In the genomic region with DNA sequence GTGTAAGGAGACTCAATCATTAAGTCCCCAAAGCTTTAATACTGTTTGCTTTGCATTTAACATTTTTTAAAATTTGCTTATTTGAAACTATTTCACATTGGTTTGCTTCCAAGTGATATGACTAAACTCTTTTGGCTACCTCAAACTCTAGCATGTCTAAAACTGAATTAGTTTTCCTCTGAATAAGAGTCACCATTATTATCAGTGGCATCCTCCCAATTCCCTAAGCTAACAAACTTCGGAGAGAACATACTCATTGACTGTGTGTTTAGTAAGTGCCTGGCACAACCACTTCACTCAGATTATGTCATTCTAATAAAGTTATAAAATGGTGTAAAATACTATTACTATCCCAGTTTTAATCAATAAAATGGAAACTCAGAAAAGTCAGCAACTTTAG, we compare ENCODE assay signal across 11 cellular contexts. TPM values are rescaled to one million over a fixed set of nuclear protein-coding genes. Genes with fewer than 3 reads are reported as not detected.
DNase-seq lines count a peak whose midpoint lies in the region; ATAC-seq and TF ChIP-seq lines count a peak whose summit lies in the region.
"Had no signal": no experiment of that assay in that cellular context is flagged by ENCODE, and none has a peak within 500 bp of the region (broad histone marks: within the 10 kb centered on the region; RNA-seq: fewer than 3 reads in every experiment).

No MANE protein-coding gene starts in this region.

- WGBS in heart left ventricle, 4 donors = 7 to 31% (median 13%) methylated on average over 1 of the region's 1 CpG

- H3K4me3 ChIP-seq in astrocyte of the spinal cord (ENCODE audit: low read depth, low read length) (no peak overlapping the region), heart left ventricle (no peak overlapping the region), subcutaneous abdominal adipose tissue (ENCODE audit: low read depth in 1 of 5, low read length in 5 of 5) (no peak overlapping the region)

- H3K4me1 ChIP-seq in heart left ventricle (peaks cover 19 to 54% (median 39%) of the 10 kb centered on the region in 12 donors), subcutaneous abdominal adipose tissue (ENCODE audit: control insufficient read depth in 5 of 5, insufficient read depth in 5 of 5, low read length in 5 of 5) (peaks cover 6 to 58% (median 28%) of the 10 kb centered on the region in 5 donors)

- H3K27ac ChIP-seq in heart left ventricle = peak overlapping the region; percentile 3 to 72 (median 38)
- H3K27ac ChIP-seq in subcutaneous abdominal adipose tissue (ENCODE audit: low read depth, low read length) = peak overlapping the region; percentile 70

- peak; percentile 23 to 73 (median 56) for ATAC-seq in heart left ventricle

- H3K27me3 Mint-ChIP-seq in activated naive CD4-positive, alpha-beta T cell treated with anti-CD3 and anti-CD28 coated beads for 36 hours (ENCODE audit: low read depth) = no peaks in the 10 kb centered on the region
- H3K27me3 Mint-ChIP-seq: IgD-negative memory B cell had no signal

- peaks cover 7% of the 10 kb centered on the region for H3K36me3 Mint-ChIP-seq in activated naive CD4-positive, alpha-beta T cell treated with anti-CD3 and anti-CD28 coated beads for 36 hours (ENCODE audit: low read depth)

- TF ChIP-seq CTCF in astrocyte of the spinal cord (IDR thresholded peaks at IDR 0.05; ENCODE audit: low read depth, low read length) = no peak
- TF ChIP-seq CTCF in heart left ventricle (IDR thresholded peaks at IDR 0.05) = no peak

- H3K9ac ChIP-seq in subcutaneous abdominal adipose tissue (ENCODE audit: low read length in 5 of 5) = no peak overlapping the region

- DNase-seq in ELR (ENCODE audit: low read depth) = peak; percentile 52
- peak; percentile 90 for DNase-seq in astrocyte of the spinal cord (ENCODE audit: low read depth, low spot score)
- DNase-seq in heart left ventricle = no peak
- no peak for DNase-seq in SIG-M5 treated with dmso at 0.1 percent for 504 hours (lab: John Stamatoyannopoulos, UW; ENCODE audit: unreplicated experiment)
- DNase-seq in activated CD4-positive, alpha-beta T cell treated with anti-CD3 and anti-CD28 coated beads, Interleukin-2, amount 50 U/mL, for 48 hours = no peak
- DNase-seq in activated naive CD4-positive, alpha-beta T cell treated with anti-CD3 and anti-CD28 coated beads for 36 hours = no peak
- DNase-seq in ecto neural progenitor cell (ENCODE audit: low spot score) = no peak
- DNase-seq: activated gamma-delta T cell, COR-L47 had no signal

- in situ Hi-C loops in astrocyte of the spinal cord (cut with HindIII; ENCODE audit: low sequenced_read_pairs) = no loop called here

- H3K36me3 ChIP-seq in heart left ventricle = peaks cover 0 to 86% (median 65%) of the 10 kb centered on the region in 9 donors
- peaks cover 14 to 47% (median 41%) of the 10 kb centered on the region in 5 donors for H3K36me3 ChIP-seq in subcutaneous abdominal adipose tissue (ENCODE audit: control insufficient read depth in 5 of 5, insufficient read depth in 5 of 5, low read length in 5 of 5)

- H3K27me3 ChIP-seq in heart left ventricle = no peaks in the 10 kb centered on the region
- H3K27me3 ChIP-seq in subcutaneous abdominal adipose tissue (ENCODE audit: control insufficient read depth in 5 of 5, insufficient read depth in 4 of 5, low read length in 5 of 5) = no peaks in the 10 kb centered on the region

- H3K4me3 Mint-ChIP-seq in activated naive CD4-positive, alpha-beta T cell treated with anti-CD3 and anti-CD28 coated beads for 36 hours = no peak overlapping the region
- H3K4me3 Mint-ChIP-seq: IgD-negative memory B cell had no signal

- H3K9me3 Mint-ChIP-seq in activated naive CD4-positive, alpha-beta T cell treated with anti-CD3 and anti-CD28 coated beads for 36 hours = no peaks in the 10 kb centered on the region
- H3K9me3 Mint-ChIP-seq: IgD-negative memory B cell had no signal

- TF ChIP-seq POLR2A in heart left ventricle (IDR thresholded peaks at IDR 0.05) = no peak

- CTCF ChIA-PET in activated naive CD4-positive, alpha-beta T cell treated with anti-CD3 and anti-CD28 coated beads for 36 hours (lab: Charles Lee) = no interaction called here

- intact Hi-C loops in heart left ventricle (cut with DNase I) = no loop called here
- intact Hi-C loops in activated naive CD4-positive, alpha-beta T cell treated with anti-CD3 and anti-CD28 coated beads for 36 hours (cut with micrococcal nuclease) = no loop called here

- H3K27ac Mint-ChIP-seq in activated naive CD4-positive, alpha-beta T cell treated with anti-CD3 and anti-CD28 coated beads for 36 hours = no peak overlapping the region

- peaks cover 24% of the 10 kb centered on the region for H3K4me1 Mint-ChIP-seq in activated naive CD4-positive, alpha-beta T cell treated with anti-CD3 and anti-CD28 coated beads for 36 hours (ENCODE audit: low read depth)

- no peaks in the 10 kb centered on the region for H3K9me3 ChIP-seq in heart left ventricle
- no peaks in the 10 kb centered on the region for H3K9me3 ChIP-seq in subcutaneous abdominal adipose tissue (ENCODE audit: control insufficient read depth in 5 of 5, low read length in 5 of 5)

RNA-seq across cellular contexts. Expression of gene ATOSA, which starts 21.9 kb away (rescaled TPM):
- total RNA-seq in heart left ventricle = 10 to 100 TPM; 21.3 to 51.5 (median 29.8) TPM
- polyA plus RNA-seq in heart left ventricle = 10 to 100 TPM; 12.2 to 42.7 TPM
- total RNA-seq in activated naive CD4-positive, alpha-beta T cell treated with anti-CD3 and anti-CD28 coated beads for 36 hours = 10 to 100 TPM; 19.4 to 21.7 TPM

Comparison
In these comparisons a context has a peak if more than half of its experiments do, and no peak if none do; other contexts are left out.
1. DNase-seq: peak in ELR (single experiment) and astrocyte of the spinal cord (single experiment); none in heart left ventricle (0 of 5), SIG-M5 treated with dmso at 0.1 percent for 504 hours (single experiment), activated CD4-positive, alpha-beta T cell treated with anti-CD3 and anti-CD28 coated beads, Interleukin-2, amount 50 U/mL, for 48 hours (0 of 2), activated naive CD4-positive, alpha-beta T cell treated with anti-CD3 and anti-CD28 coated beads for 36 hours (single experiment) and ecto neural progenitor cell (single experiment).